In the genomic region with DNA sequence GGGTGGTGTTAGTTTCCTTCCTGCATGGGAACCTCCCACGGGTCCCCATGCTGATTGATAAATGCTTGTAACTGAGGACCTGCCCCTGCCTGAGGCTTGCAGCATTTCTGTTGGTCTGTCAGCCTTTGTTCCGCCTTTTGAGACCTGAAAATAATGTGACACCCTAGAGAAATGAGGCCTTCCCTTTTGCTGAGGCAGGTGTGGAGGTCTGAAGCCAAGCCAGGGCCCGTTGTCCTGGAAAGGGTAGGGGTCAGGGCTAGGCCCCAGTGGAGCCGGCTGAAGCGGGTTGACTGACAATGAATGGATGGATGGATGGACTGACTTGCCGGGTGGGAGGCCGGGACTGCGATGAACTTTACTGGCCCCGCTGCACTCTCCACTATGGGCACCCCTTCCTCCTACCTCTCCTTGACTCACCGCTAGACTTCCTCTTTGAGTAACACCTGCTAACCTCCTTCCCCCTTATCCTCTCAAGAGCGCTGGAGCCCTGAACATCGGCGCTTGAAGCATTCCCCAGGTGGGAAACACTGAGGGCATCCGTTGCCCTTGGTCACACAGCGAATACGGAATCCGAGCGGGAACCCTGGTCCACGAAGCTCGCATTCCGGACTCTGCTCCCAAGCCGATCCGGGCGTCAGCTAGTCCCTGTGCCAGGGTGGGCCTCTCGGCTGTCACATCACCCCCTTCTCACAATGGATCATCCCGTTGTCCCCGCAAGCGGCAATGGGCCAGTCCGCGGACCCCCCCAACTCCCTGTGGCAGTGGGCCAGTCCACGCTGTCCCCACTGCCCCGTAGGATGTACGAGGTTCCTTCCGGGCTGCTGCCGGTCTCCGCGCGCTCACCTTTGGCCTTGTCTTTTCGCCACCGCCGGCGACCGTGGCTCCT, we compare ENCODE assay signal across 8 cellular contexts. TPM values are rescaled to one million over a fixed set of nuclear protein-coding genes. Genes with fewer than 3 reads are reported as not detected.
DNase-seq lines count a peak whose midpoint lies in the region; ATAC-seq, FAIRE-seq and TF ChIP-seq lines count a peak whose summit lies in the region.

No MANE protein-coding gene starts in this region.

- H3K4me1 Mint-ChIP-seq in T-helper 2 cell treated with Interferon-gamma antibody and Interleukin-4, amounts not matched to agents 5 μg/mL and 100 μg/mL, for 36 hours (ENCODE audit: low read depth), result peaks cover 34% of the 10 kb centered on the region

- H3K4me1 ChIP-seq in breast epithelium, result no peaks in the 10 kb centered on the region
- H3K4me1 ChIP-seq in kidney (ENCODE audit: control insufficient read depth in 1 of 2, insufficient read depth in 1 of 2, low read depth in 1 of 2, low read length in 2 of 2), result peaks cover 8 to 14% of the 10 kb centered on the region in 2 donors

- no peaks in the 10 kb centered on the region for H3K9me3 Mint-ChIP-seq in T-helper 2 cell treated with Interferon-gamma antibody and Interleukin-4, amounts not matched to agents 5 μg/mL and 100 μg/mL, for 36 hours

- H3K27ac ChIP-seq in breast epithelium (peak overlapping the region; percentile 73 to 75), kidney (ENCODE audit: low read depth in 2 of 2, low read length in 2 of 2) (peak overlapping the region; percentile 67 to 81)

- H3K36me3 Mint-ChIP-seq in T-helper 2 cell treated with Interferon-gamma antibody and Interleukin-4, amounts not matched to agents 5 μg/mL and 100 μg/mL, for 36 hours (ENCODE audit: low read depth), result peaks cover 7% of the 10 kb centered on the region

- H3K9me3 ChIP-seq in breast epithelium (no peaks in the 10 kb centered on the region), kidney (ENCODE audit: control insufficient read depth in 1 of 2, low read length in 2 of 2) (no peaks in the 10 kb centered on the region)

- no peaks in the 10 kb centered on the region for H3K27me3 ChIP-seq in breast epithelium

- ATAC-seq in GM19351 (IDR thresholded peaks at IDR 0.05; ENCODE audit: unreplicated experiment) (peak; percentile 28), HG03442 (IDR thresholded peaks at IDR 0.05; ENCODE audit: unreplicated experiment) (peak; percentile 16)

- H3K36me3 ChIP-seq in breast epithelium (no peaks in the 10 kb centered on the region), kidney (ENCODE audit: control insufficient read depth in 1 of 2, insufficient read depth in 2 of 2, low read length in 2 of 2) (no peaks in the 10 kb centered on the region)

- H3K27me3 Mint-ChIP-seq in T-helper 2 cell treated with Interferon-gamma antibody and Interleukin-4, amounts not matched to agents 5 μg/mL and 100 μg/mL, for 36 hours (ENCODE audit: low read depth), result no peaks in the 10 kb centered on the region

- peak overlapping the region; percentile 90 for H3K27ac Mint-ChIP-seq in T-helper 2 cell treated with Interferon-gamma antibody and Interleukin-4, amounts not matched to agents 5 μg/mL and 100 μg/mL, for 36 hours

- no peak for TF ChIP-seq CTCF in breast epithelium (IDR thresholded peaks at IDR 0.05)
- no peak for TF ChIP-seq CTCF in kidney (IDR thresholded peaks at IDR 0.05; ENCODE audit: borderline replicate concordance, extremely low read depth, insufficient read depth)

- FAIRE-seq in kidney (lab: Jason Lieb, UNC), result no peak

- peak overlapping the region; percentile 53 to 84 (median 72) for H3K4me3 ChIP-seq in breast epithelium
- peak overlapping the region; percentile 70 to 75 for H3K4me3 ChIP-seq in kidney (ENCODE audit: low read length in 2 of 2)

- H3K9ac ChIP-seq in kidney (ENCODE audit: low read length in 2 of 2), result peak overlapping the region; percentile 29 to 76

- TF ChIP-seq POLR2A in breast epithelium (IDR thresholded peaks at IDR 0.05), result no peak

- DNase-seq in AG20443 (ENCODE audit: low spot score) (peak; percentile 9), breast epithelium (ENCODE audit: low spot score in 2 of 2) (no peak), kidney (peak; percentile 63), DMS114 treated with DMSO at 0.1 percent for 48 hours (lab: John Stamatoyannopoulos, UW; ENCODE audit: unreplicated experiment) (no peak)
- peak; percentile 38 for DNase-seq in T-helper 2 cell treated with Interferon-gamma antibody and Interleukin-4, amounts not matched to agents 5 μg/mL and 100 μg/mL, for 36 hours (ENCODE audit: low spot score)
- peak; percentile 51 to 56 for DNase-seq in stimulated activated CD4-positive, alpha-beta T cell treated with anti-CD3 and anti-CD28 coated beads, Interleukin-2, amount 100 ng/mL, for 24 hours

- intact Hi-C loops in breast epithelium (cut with DNase I; ENCODE audit: low total_unique reads) (no loop called here), kidney (cut with DNase I) (no loop called here)

- peak overlapping the region; percentile 97 for H3K4me3 Mint-ChIP-seq in T-helper 2 cell treated with Interferon-gamma antibody and Interleukin-4, amounts not matched to agents 5 μg/mL and 100 μg/mL, for 36 hours

RNA-seq across cellular contexts. Expression of gene LIPE, which starts 4.4 kb away (rescaled TPM):
- 1,000 to 10,000 TPM in 1 of 3 donors, 100 to 1,000 TPM in 2; 152 to 1,550 (median 380) TPM for total RNA-seq in breast epithelium
- 8.9 TPM for total RNA-seq in kidney
- polyA plus RNA-seq in kidney (ENCODE audit: insufficient read depth, low read depth, low replicate concordance), result 9.9 TPM

RNA-seq across cellular contexts. Expression of gene CXCL17, which starts 19.9 kb away (rescaled TPM):
- total RNA-seq in breast epithelium (1 to 10 TPM in 2 of 3 donors, not detected in 1; 2.2 to 2.9 TPM), kidney (not detected)
- polyA plus RNA-seq in kidney (ENCODE audit: insufficient read depth, low read depth, low replicate concordance), result not detected

RNA-seq across cellular contexts. Expression of gene CNFN, which starts 32.7 kb away (rescaled TPM):
- total RNA-seq in breast epithelium (1 to 10 TPM; 2.6 to 4.8 (median 3.0) TPM), kidney (2.2 TPM)
- 4.9 TPM for polyA plus RNA-seq in kidney (ENCODE audit: insufficient read depth, low read depth, low replicate concordance)

Comparison
In these comparisons a context has a peak if more than half of its experiments do, and no peak if none do; other contexts are left out.
1. DNase-seq: peak in AG20443 (single experiment), T-helper 2 cell treated with Interferon-gamma antibody and Interleukin-4, amounts not matched to agents 5 μg/mL and 100 μg/mL, for 36 hours (single experiment), kidney (single experiment) and stimulated activated CD4-positive, alpha-beta T cell treated with anti-CD3 and anti-CD28 coated beads, Interleukin-2, amount 100 ng/mL, for 24 hours (2 of 2); none in breast epithelium (0 of 2) and DMS114 treated with DMSO at 0.1 percent for 48 hours (single experiment).
2. RNA of gene LIPE, which starts 4.4 kb away (total RNA-seq): 152 to 1,550 TPM in breast epithelium; 8.9 TPM in kidney (single experiment); every median in the first group is over 10 times any median in the second.